In the genomic region with DNA sequence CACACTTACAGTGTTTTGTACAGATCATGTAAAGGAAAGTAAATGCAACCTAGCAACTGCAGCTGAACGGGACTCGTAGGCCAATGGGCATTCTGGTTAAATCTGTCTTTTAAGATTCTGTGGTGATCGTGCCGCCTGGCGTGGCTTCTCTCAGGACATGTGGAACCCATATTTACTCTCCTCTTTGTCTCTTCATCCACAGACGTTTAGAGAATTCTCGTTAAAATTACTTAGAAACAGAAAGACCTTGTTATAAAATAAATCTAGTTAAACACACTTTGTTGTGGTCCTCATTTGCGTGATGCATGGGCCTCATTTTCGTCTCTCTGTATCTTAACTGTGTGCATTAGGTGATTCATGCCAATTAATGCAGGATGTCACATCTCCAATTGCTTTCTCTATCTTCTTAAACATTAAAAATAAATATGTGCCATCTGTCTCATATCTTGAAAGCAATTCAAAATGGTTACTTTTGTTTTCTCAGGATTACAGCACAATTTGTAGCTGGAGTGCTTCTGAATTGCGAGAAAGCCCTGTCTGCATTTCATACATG, we compare ENCODE assay signal across 14 cellular contexts. TPM values are rescaled to one million over a fixed set of nuclear protein-coding genes. Genes with fewer than 3 reads are reported as not detected.
DNase-seq lines count a peak whose midpoint lies in the region; ATAC-seq and TF ChIP-seq lines count a peak whose summit lies in the region.
"Had no signal": no experiment of that assay in that cellular context is flagged by ENCODE, and none has a peak within 500 bp of the region (broad histone marks: within the 10 kb centered on the region; RNA-seq: fewer than 3 reads in every experiment).

No MANE protein-coding gene starts in this region.

- H3K27me3 ChIP-seq in CD4-positive, alpha-beta memory T cell (ENCODE audit: insufficient read depth, low read length) = no peaks in the 10 kb centered on the region
- H3K27me3 ChIP-seq in endodermal cell (ENCODE audit: control insufficient read depth, insufficient read depth, low read length, poor library complexity, severe bottlenecking) = no peaks in the 10 kb centered on the region
- no peaks in the 10 kb centered on the region for H3K27me3 ChIP-seq in tibial nerve
- no peaks in the 10 kb centered on the region for H3K27me3 ChIP-seq in naive thymus-derived CD4-positive, alpha-beta T cell (ENCODE audit: control insufficient read depth in 2 of 2, insufficient read depth in 2 of 2, low read length in 2 of 2)
- H3K27me3 ChIP-seq: body of pancreas, left lung had no signal

- H3K4me1 Mint-ChIP-seq in CD4-positive, alpha-beta memory T cell = peaks cover 41 to 63% (median 55%) of the 10 kb centered on the region in 4 donors
- peaks cover 31% of the 10 kb centered on the region for H3K4me1 Mint-ChIP-seq in endodermal cell
- H3K4me1 Mint-ChIP-seq in osteocyte (ENCODE audit: unreplicated experiment) = peaks cover 35% of the 10 kb centered on the region
- H3K4me1 Mint-ChIP-seq in naive thymus-derived CD4-positive, alpha-beta T cell = peaks cover 25 to 52% (median 31%) of the 10 kb centered on the region in 7 donors

- H3K9me3 ChIP-seq in CD4-positive, alpha-beta memory T cell (ENCODE audit: control insufficient read depth in 1 of 2, low read length in 2 of 2) = no peaks in the 10 kb centered on the region
- H3K9me3 ChIP-seq in endodermal cell (ENCODE audit: control insufficient read depth, low read length) = no peaks in the 10 kb centered on the region
- H3K9me3 ChIP-seq in tibial nerve = no peaks in the 10 kb centered on the region
- no peaks in the 10 kb centered on the region for H3K9me3 ChIP-seq in naive thymus-derived CD4-positive, alpha-beta T cell (ENCODE audit: control insufficient read depth in 2 of 3, low read length in 3 of 3)
- H3K9me3 ChIP-seq: body of pancreas, left lung had no signal

- no peak for ATAC-seq in naive thymus-derived CD4-positive, alpha-beta T cell
- no peak for ATAC-seq in HG03280 (IDR thresholded peaks at IDR 0.05; ENCODE audit: unreplicated experiment)
- ATAC-seq: activated T-cell treated with anti-CD3 and anti-CD28 coated beads, Interleukin-2, amount 50 U/mL, for 4 hours; left lung had no signal

- H3K27ac Mint-ChIP-seq in CD4-positive, alpha-beta memory T cell = peak overlapping the region; percentile 7 to 99 (median 96)
- no peak overlapping the region for H3K27ac Mint-ChIP-seq in endodermal cell
- peak overlapping the region; percentile 93 for H3K27ac Mint-ChIP-seq in osteocyte (ENCODE audit: unreplicated experiment)
- peak overlapping the region in 3 of 9 donors; percentile 40 to 79 (median 79) for H3K27ac Mint-ChIP-seq in naive thymus-derived CD4-positive, alpha-beta T cell

- TF ChIP-seq CTCF in endodermal cell (conservative IDR thresholded peaks at IDR 0.05) (no peak), osteocyte (IDR thresholded peaks at IDR 0.05) (no peak), tibial nerve (IDR thresholded peaks at IDR 0.05) (no peak)

- peak in 1 of 5 donors; percentile 31 for DNase-seq in CD4-positive, alpha-beta memory T cell
- DNase-seq in SK-MEL-5 (ENCODE audit: low read depth, low spot score) (peak; percentile 0), endodermal cell (peak; percentile 36), osteocyte (ENCODE audit: extremely low spot score, unreplicated experiment) (no peak), tibial nerve (ENCODE audit: low spot score in 2 of 2) (no peak)
- DNase-seq in stimulated activated CD4-positive, alpha-beta T cell treated with anti-CD3 and anti-CD28 coated beads, Interleukin-1b, Interleukin-23, amount 100 ng/mL, for 48 hours = no peak
- no peak for DNase-seq in naive thymus-derived CD4-positive, alpha-beta T cell
- DNase-seq: activated T-cell treated with anti-CD3 and anti-CD28 coated beads, Interleukin-2, amount 50 U/mL, for 4 hours; body of pancreas; NCI-H510A; SHP77 treated with DMSO at 0.1 percent for 48 hours had no signal

- intact Hi-C loops in CD4-positive, alpha-beta memory T cell (cut with micrococcal nuclease) = loop anchor here (1.0 kb wide), 1 partner anchor 8 kb away; no protein-coding TSS in a partner anchor
- intact Hi-C loops in naive thymus-derived CD4-positive, alpha-beta T cell (cut with micrococcal nuclease) = no loop called here

- H3K36me3 Mint-ChIP-seq in CD4-positive, alpha-beta memory T cell = peaks cover 32 to 45% of the 10 kb centered on the region in 2 donors
- peaks cover 28% of the 10 kb centered on the region for H3K36me3 Mint-ChIP-seq in endodermal cell (ENCODE audit: low read depth)
- H3K36me3 Mint-ChIP-seq in osteocyte (ENCODE audit: unreplicated experiment) = peaks cover 31% of the 10 kb centered on the region
- peaks cover 4 to 44% (median 11%) of the 10 kb centered on the region in 5 donors for H3K36me3 Mint-ChIP-seq in naive thymus-derived CD4-positive, alpha-beta T cell

- H3K4me3 ChIP-seq in CD4-positive, alpha-beta memory T cell (ENCODE audit: low read length in 2 of 2) = no peak overlapping the region
- H3K4me3 ChIP-seq in endodermal cell (ENCODE audit: low read length) (no peak overlapping the region), tibial nerve (no peak overlapping the region)
- no peak overlapping the region for H3K4me3 ChIP-seq in naive thymus-derived CD4-positive, alpha-beta T cell (ENCODE audit: low read length)
- H3K4me3 ChIP-seq: body of pancreas, left lung had no signal

- peak overlapping the region in 3 of 8 donors; percentile 15 to 29 (median 18) for H3K4me3 Mint-ChIP-seq in CD4-positive, alpha-beta memory T cell
- H3K4me3 Mint-ChIP-seq in endodermal cell = no peak overlapping the region
- no peak overlapping the region for H3K4me3 Mint-ChIP-seq in osteocyte (ENCODE audit: unreplicated experiment)
- no peak overlapping the region for H3K4me3 Mint-ChIP-seq in naive thymus-derived CD4-positive, alpha-beta T cell
- H3K4me3 Mint-ChIP-seq: activated T-cell treated with anti-CD3 and anti-CD28 coated beads, Interleukin-2, amount 50 U/mL, for 4 hours had no signal

- peaks cover 24% of the 10 kb centered on the region for H3K36me3 ChIP-seq in CD4-positive, alpha-beta memory T cell (ENCODE audit: insufficient read depth, low read length)
- H3K36me3 ChIP-seq in endodermal cell (ENCODE audit: control insufficient read depth, insufficient read depth, low read length) = peaks cover 36% of the 10 kb centered on the region
- H3K36me3 ChIP-seq in tibial nerve = peaks cover 0 to 41% (median 4%) of the 10 kb centered on the region in 3 donors
- H3K36me3 ChIP-seq in naive thymus-derived CD4-positive, alpha-beta T cell (ENCODE audit: control insufficient read depth in 2 of 3, insufficient read depth in 3 of 3, low read length in 3 of 3) = peaks cover 0 to 28% (median 16%) of the 10 kb centered on the region in 3 experiments

- no peak for TF ChIP-seq EP300 in tibial nerve (IDR thresholded peaks at IDR 0.05)

- POLR2A ChIA-PET in CD4-positive, alpha-beta memory T cell (lab: Charles Lee; ENCODE audit: partially characterized antibody) = interaction anchor here (1.4 to 7.4 kb wide), 10 partner anchors 10 to 301 kb away, joined by 3 to 186 read pairs (median 30); partner anchors contain the start of gene KLF6
- POLR2A ChIA-PET in naive thymus-derived CD4-positive, alpha-beta T cell (lab: Charles Lee) = interaction anchor here (0.7 to 2.5 kb wide), 6 partner anchors 8 to 36 kb away, joined by 3 to 33 read pairs (median 6); partner anchors contain the start of gene KLF6

- CTCF ChIA-PET in CD4-positive, alpha-beta memory T cell (lab: Charles Lee; ENCODE audit: partially characterized antibody) = interaction anchor here (2.6 kb wide), 1 partner anchor 9 kb away, joined by 14 read pairs; no protein-coding TSS in a partner anchor
- CTCF ChIA-PET in naive thymus-derived CD4-positive, alpha-beta T cell (lab: Charles Lee) = no interaction called here

- no peak overlapping the region for H3K27ac ChIP-seq in CD4-positive, alpha-beta memory T cell (ENCODE audit: low read depth, low read length)
- H3K27ac ChIP-seq in endodermal cell (ENCODE audit: low read depth, low read length) = no peak overlapping the region
- H3K27ac ChIP-seq in tibial nerve = peak overlapping the region in 2 of 4 donors; percentile 99 to 100
- no peak overlapping the region for H3K27ac ChIP-seq in naive thymus-derived CD4-positive, alpha-beta T cell (ENCODE audit: low read depth, low read length)
- H3K27ac ChIP-seq: body of pancreas, WERI-Rb-1 had no signal

- TF ChIP-seq POLR2A in tibial nerve (IDR thresholded peaks at IDR 0.05) = no peak

- H3K27me3 Mint-ChIP-seq in CD4-positive, alpha-beta memory T cell = no peaks in the 10 kb centered on the region
- H3K27me3 Mint-ChIP-seq in endodermal cell (ENCODE audit: insufficient read depth) (no peaks in the 10 kb centered on the region), osteocyte (ENCODE audit: unreplicated experiment) (no peaks in the 10 kb centered on the region)
- no peaks in the 10 kb centered on the region for H3K27me3 Mint-ChIP-seq in naive thymus-derived CD4-positive, alpha-beta T cell

- peaks cover 0 to 29% (median 0%) of the 10 kb centered on the region in 8 donors for H3K9me3 Mint-ChIP-seq in CD4-positive, alpha-beta memory T cell
- H3K9me3 Mint-ChIP-seq in endodermal cell (no peaks in the 10 kb centered on the region), osteocyte (ENCODE audit: unreplicated experiment) (no peaks in the 10 kb centered on the region)
- H3K9me3 Mint-ChIP-seq in naive thymus-derived CD4-positive, alpha-beta T cell = peaks cover 0 to 6% (median 0%) of the 10 kb centered on the region in 11 donors
- H3K9me3 Mint-ChIP-seq: activated T-cell treated with anti-CD3 and anti-CD28 coated beads, Interleukin-2, amount 50 U/mL, for 4 hours had no signal

- H3K4me1 ChIP-seq in CD4-positive, alpha-beta memory T cell (ENCODE audit: insufficient read depth, low read length) = peaks cover 59% of the 10 kb centered on the region
- H3K4me1 ChIP-seq in endodermal cell (ENCODE audit: control insufficient read depth, insufficient read depth, low read length) (peaks cover 14% of the 10 kb centered on the region), tibial nerve (peaks cover 0 to 44% (median 35%) of the 10 kb centered on the region in 4 donors)
- H3K4me1 ChIP-seq in naive thymus-derived CD4-positive, alpha-beta T cell (ENCODE audit: control insufficient read depth in 2 of 2, insufficient read depth in 2 of 2, low read length in 2 of 2) = peaks cover 22 to 39% of the 10 kb centered on the region in 2 donors

- in situ Hi-C loops in SK-MEL-5 (cut with HindIII; ENCODE audit: low pct_unique_long_range_greater_than_20kb, low sequenced_read_pairs) = no loop called here

- H3K9ac ChIP-seq in endodermal cell (ENCODE audit: extremely low read depth, low read length, poor library complexity, severe bottlenecking) = no peak overlapping the region

- 88 to 90% methylated on average over 10 of the region's 10 CpGs for WGBS in endodermal cell (ENCODE audit: insufficient coverage in 1 of 2, insufficient read length in 1 of 2), 2 experiments
- WGBS in tibial nerve, 2 donors = 76% methylated on average over 10 of the region's 10 CpGs

RNA-seq across cellular contexts. Expression of gene KLF6, which starts 11.5 kb away (rescaled TPM):
- total RNA-seq in CD4-positive, alpha-beta memory T cell = 100 to 1,000 TPM; 291 to 311 TPM
- polyA plus RNA-seq in CD4-positive, alpha-beta memory T cell = 100 to 1,000 TPM; 814 to 865 TPM
- total RNA-seq in SK-MEL-5 (2014; rRNA removed; shearing (Covaris generic)) = 15.0 and 18.5 TPM in 2 replicates
- polyA plus RNA-seq in SK-MEL-5 (2015; cell fraction: cytosol; rRNA removed) = 34.5 and 48.0 TPM in 2 replicates
- polyA plus RNA-seq in SK-MEL-5 (2015; cell fraction: nucleus; rRNA removed) = 218 and 235 TPM in 2 replicates
- total RNA-seq in endodermal cell (10 to 100 TPM; 59.0 to 71.2 TPM), osteocyte (263 and 341 TPM in 2 replicates), tibial nerve (100 to 1,000 TPM; 156 to 226 (median 189) TPM)
- polyA plus RNA-seq in endodermal cell (2013, experiment 1 of 2) = 36.4 TPM
- polyA plus RNA-seq in endodermal cell (2013, experiment 2 of 2) = 43.6 TPM
- 1,000 to 10,000 TPM in 1 of 5 experiments, 100 to 1,000 TPM in 4; 142 to 1,870 (median 168) TPM for total RNA-seq in naive thymus-derived CD4-positive, alpha-beta T cell
- polyA plus RNA-seq in naive thymus-derived CD4-positive, alpha-beta T cell = 100 to 1,000 TPM; 153 to 190 TPM

Comparison
In these comparisons a context has a peak if more than half of its experiments do, and no peak if none do; other contexts are left out.
1. DNase-seq: peak in SK-MEL-5 (single experiment) and endodermal cell (single experiment); none in osteocyte (single experiment), tibial nerve (0 of 2), stimulated activated CD4-positive, alpha-beta T cell treated with anti-CD3 and anti-CD28 coated beads, Interleukin-1b, Interleukin-23, amount 100 ng/mL, for 48 hours (single experiment) and naive thymus-derived CD4-positive, alpha-beta T cell (0 of 9).